ENCODE assay signal across 15 cellular contexts in genomic region chr4:143384381-143384994, GRCh38. TPM values are rescaled to one million over a fixed set of nuclear protein-coding genes. Genes with fewer than 3 reads are reported as not detected.
DNase-seq lines count a peak whose midpoint lies in the region; ATAC-seq and TF ChIP-seq lines count a peak whose summit lies in the region.
"Had no signal": no experiment of that assay in that cellular context is flagged by ENCODE, and none has a peak within 500 bp of the region (broad histone marks: within the 10 kb centered on the region; RNA-seq: fewer than 3 reads in every experiment).

No MANE protein-coding gene starts in this region.

- H3K27ac ChIP-seq in endodermal cell (ENCODE audit: low read depth, low read length) (no peak overlapping the region), mesenchymal stem cell (ENCODE audit: low read length, poor library complexity, severe bottlenecking) (no peak overlapping the region), aorta (ENCODE audit: low read depth in 1 of 2, low read length in 2 of 2) (peak overlapping the region in 1 of 2 donors; percentile 89)
- H3K27ac ChIP-seq: 22Rv1, neutrophil had no signal

- no peaks in the 10 kb centered on the region for H3K27me3 Mint-ChIP-seq in endodermal cell (ENCODE audit: insufficient read depth)

- H2AFZ ChIP-seq in mesenchymal stem cell (ENCODE audit: low read depth, low read length), result no peak overlapping the region

- H3K9me3 ChIP-seq in endodermal cell (ENCODE audit: control insufficient read depth, low read length), result no peaks in the 10 kb centered on the region
- no peaks in the 10 kb centered on the region for H3K9me3 ChIP-seq in mesenchymal stem cell (ENCODE audit: control insufficient read depth, low read length)
- H3K9me3 ChIP-seq in aorta (ENCODE audit: control insufficient read depth, low read length), result no peaks in the 10 kb centered on the region
- H3K9me3 ChIP-seq: neutrophil had no signal

- DNase-seq in NCI-H1694 (lab: John Stamatoyannopoulos, UW), result peak; percentile 5
- no peak for DNase-seq in NCI-H1694 treated with DMSO at 0.1 percent for 48 hours (lab: John Stamatoyannopoulos, UW)
- DNase-seq in endodermal cell, result no peak
- peak; percentile 14 for DNase-seq in mesenchymal stem cell
- peak in 1 of 2 donors; percentile 62 for DNase-seq in aorta
- no peak for DNase-seq in GM10248 (ENCODE audit: extremely low spot score)
- DNase-seq in activated naive CD4-positive, alpha-beta T cell treated with anti-CD3 and anti-CD28 coated beads, Interleukin-2, amount 50 U/mL, for 16 hours, result no peak
- DNase-seq in GOT3 (lab: John Stamatoyannopoulos, UW), result no peak
- DNase-seq: activated CD8-positive, alpha-beta memory T cell treated with anti-CD3 and anti-CD28 coated beads, Interleukin-2, amount 50 U/mL, for 4 hours; DMS53; Karpas-422; left colon had no signal

- H3K18ac ChIP-seq in mesenchymal stem cell (ENCODE audit: low read depth in 1 of 2, low read length in 2 of 2), result no peak overlapping the region

- H3K23ac ChIP-seq in mesenchymal stem cell (ENCODE audit: low read length in 2 of 2), result no peak overlapping the region

- no peak overlapping the region for H3K4me2 ChIP-seq in mesenchymal stem cell (ENCODE audit: low read length, poor library complexity, severe bottlenecking)

- H2AK5ac ChIP-seq in mesenchymal stem cell (ENCODE audit: low read length, severe bottlenecking), result no peak overlapping the region

- H3K4ac ChIP-seq in mesenchymal stem cell (ENCODE audit: low read depth in 1 of 2, low read length in 2 of 2), result no peak overlapping the region

- no peak overlapping the region for H3K9ac ChIP-seq in endodermal cell (ENCODE audit: extremely low read depth, low read length, poor library complexity, severe bottlenecking)
- no peak overlapping the region for H3K9ac ChIP-seq in mesenchymal stem cell (ENCODE audit: low read length)

- no peak for TF ChIP-seq CTCF in endodermal cell (conservative IDR thresholded peaks at IDR 0.05)
- TF ChIP-seq CTCF in GM10248 (IDR thresholded peaks at IDR 0.05; ENCODE audit: control extremely low read depth, extremely low read depth, low read depth, missing control alignments), result no peak

- H3K4me3 ChIP-seq in endodermal cell (ENCODE audit: low read length) (no peak overlapping the region), mesenchymal stem cell (ENCODE audit: insufficient read depth in 1 of 2, low read depth in 1 of 2, low read length in 2 of 2) (no peak overlapping the region), aorta (ENCODE audit: low read length in 2 of 2) (no peak overlapping the region)

- CTCF ChIA-PET in GM10248 (lab: Yijun Ruan, JAX), result interaction anchor here (1.1 to 4.7 kb wide), 10 partner anchors 7 to 51 kb away, joined by 3 to 43 read pairs (median 4); no protein-coding TSS in a partner anchor

- no peak overlapping the region for H3K14ac ChIP-seq in mesenchymal stem cell (ENCODE audit: low read length in 2 of 2)

- H3K4me3 Mint-ChIP-seq in endodermal cell, result no peak overlapping the region
- H3K4me3 Mint-ChIP-seq: stimulated activated memory B cell treated with anti-CD40 and anti-IgM and Interleukin-4, amounts not matched to agents 10 μg/mL and 1 μg/mL and 100 μg/mL, for 72 hours had no signal

- 91 to 100% methylated on average over 3 to 4 of the region's 4 CpGs for WGBS in endodermal cell (ENCODE audit: insufficient coverage in 1 of 2, insufficient read length in 1 of 2), 2 experiments
- 94% methylated on average over 4 of the region's 4 CpGs for WGBS in mesenchymal stem cell
- WGBS in aorta, 2 donors, result 24 to 25% methylated on average over 4 of the region's 4 CpGs

- no peak overlapping the region for H2BK12ac ChIP-seq in mesenchymal stem cell (ENCODE audit: low read length in 2 of 2)

- H3K9me3 Mint-ChIP-seq in endodermal cell, result no peaks in the 10 kb centered on the region
- H3K9me3 Mint-ChIP-seq: stimulated activated memory B cell treated with anti-CD40 and anti-IgM and Interleukin-4, amounts not matched to agents 10 μg/mL and 1 μg/mL and 100 μg/mL, for 72 hours had no signal

- H2BK120ac ChIP-seq in mesenchymal stem cell (ENCODE audit: low read depth, low read length), result no peak overlapping the region

- H4K8ac ChIP-seq in mesenchymal stem cell (ENCODE audit: low read length), result peak overlapping the region; percentile 1

- H3K4me1 ChIP-seq in endodermal cell (ENCODE audit: control insufficient read depth, insufficient read depth, low read length) (peaks cover 4% of the 10 kb centered on the region), mesenchymal stem cell (ENCODE audit: control insufficient read depth, insufficient read depth, low read depth, low read length) (peaks cover 6% of the 10 kb centered on the region), aorta (ENCODE audit: control insufficient read depth in 1 of 2, insufficient read depth in 2 of 2, low read length in 2 of 2) (peaks cover 10 to 22% of the 10 kb centered on the region in 2 donors)

- H2BK5ac ChIP-seq in mesenchymal stem cell (ENCODE audit: low read depth, low read length, poor library complexity, severe bottlenecking), result no peak overlapping the region

- H3K36me3 ChIP-seq in endodermal cell (ENCODE audit: control insufficient read depth, insufficient read depth, low read length) (no peaks in the 10 kb centered on the region), mesenchymal stem cell (ENCODE audit: control insufficient read depth in 1 of 2, insufficient read depth in 2 of 2, low read depth in 1 of 2, low read length in 2 of 2) (no peaks in the 10 kb centered on the region), aorta (ENCODE audit: control insufficient read depth in 1 of 2, insufficient read depth in 2 of 2, low read length in 1 of 2) (no peaks in the 10 kb centered on the region)
- H3K36me3 ChIP-seq: neutrophil had no signal

- intact Hi-C loops in aorta (cut with DNase I), result no loop called here

- H3K27me3 ChIP-seq in endodermal cell (ENCODE audit: control insufficient read depth, insufficient read depth, low read length, poor library complexity, severe bottlenecking), result no peaks in the 10 kb centered on the region
- H3K27me3 ChIP-seq in mesenchymal stem cell (ENCODE audit: control insufficient read depth in 1 of 2, insufficient read depth in 1 of 2, low read length in 2 of 2), result no peaks in the 10 kb centered on the region
- no peaks in the 10 kb centered on the region for H3K27me3 ChIP-seq in aorta (ENCODE audit: control insufficient read depth in 1 of 2, insufficient read depth in 2 of 2, low read length in 1 of 2)
- H3K27me3 ChIP-seq: neutrophil had no signal

- H3K36me3 Mint-ChIP-seq in endodermal cell (ENCODE audit: low read depth), result no peaks in the 10 kb centered on the region
- H3K36me3 Mint-ChIP-seq: stimulated activated memory B cell treated with anti-CD40 and anti-IgM and Interleukin-4, amounts not matched to agents 10 μg/mL and 1 μg/mL and 100 μg/mL, for 72 hours had no signal

- H3K4me1 Mint-ChIP-seq in endodermal cell, result peaks cover 31% of the 10 kb centered on the region

- no peak overlapping the region for H2BK15ac ChIP-seq in mesenchymal stem cell (ENCODE audit: low read depth, poor library complexity, severe bottlenecking)

- POLR2A ChIA-PET in GM10248 (lab: Yijun Ruan, JAX), result interaction anchor here (0.7 kb wide), 1 partner anchor 18 kb away, joined by 3 read pairs; no protein-coding TSS in a partner anchor

- H3K27ac Mint-ChIP-seq in endodermal cell, result peak overlapping the region; percentile 45
- H3K27ac Mint-ChIP-seq: stimulated activated memory B cell treated with anti-CD40 and anti-IgM and Interleukin-4, amounts not matched to agents 10 μg/mL and 1 μg/mL and 100 μg/mL, for 72 hours had no signal

- peak; percentile 54 for ATAC-seq in aorta (ENCODE audit: low FRiP score)
- ATAC-seq: left colon; stimulated activated memory B cell treated with anti-CD40 and anti-IgM and Interleukin-4, amounts not matched to agents 10 μg/mL and 1 μg/mL and 100 μg/mL, for 72 hours had no signal

- peaks cover 29% of the 10 kb centered on the region for H3K79me1 ChIP-seq in mesenchymal stem cell (replicated peaks; ENCODE audit: low read length, poor library complexity, severe bottlenecking)

- no peak overlapping the region for H4K91ac ChIP-seq in mesenchymal stem cell (ENCODE audit: low read length)

RNA-seq across cellular contexts. Expression of gene GAB1, which starts 47.8 kb away (rescaled TPM):
- total RNA-seq in endodermal cell, result 10 to 100 TPM; 28.3 to 33.3 TPM
- 21.4 TPM for polyA plus RNA-seq in endodermal cell (2013, experiment 1 of 2)
- polyA plus RNA-seq in endodermal cell (2013, experiment 2 of 2), result 21.2 TPM
- polyA plus RNA-seq in mesenchymal stem cell (2013, experiment 1 of 2), result 13.3 TPM
- polyA plus RNA-seq in mesenchymal stem cell (2013, experiment 2 of 2), result 13.7 TPM
- 100 to 1,000 TPM in 1 of 2 donors, 10 to 100 TPM in 1; 98.0 to 107 TPM for total RNA-seq in aorta
- polyA plus RNA-seq in aorta, result 10 to 100 TPM; 10.5 to 12.0 TPM

Comparison
In these comparisons a context has a peak if more than half of its experiments do, and no peak if none do; other contexts are left out.
1. DNase-seq: peak in NCI-H1694 (single experiment) and mesenchymal stem cell (single experiment); none in NCI-H1694 treated with DMSO at 0.1 percent for 48 hours (single experiment), endodermal cell (single experiment), GM10248 (single experiment), activated naive CD4-positive, alpha-beta T cell treated with anti-CD3 and anti-CD28 coated beads, Interleukin-2, amount 50 U/mL, for 16 hours (single experiment) and GOT3 (single experiment).